In the genomic region with DNA sequence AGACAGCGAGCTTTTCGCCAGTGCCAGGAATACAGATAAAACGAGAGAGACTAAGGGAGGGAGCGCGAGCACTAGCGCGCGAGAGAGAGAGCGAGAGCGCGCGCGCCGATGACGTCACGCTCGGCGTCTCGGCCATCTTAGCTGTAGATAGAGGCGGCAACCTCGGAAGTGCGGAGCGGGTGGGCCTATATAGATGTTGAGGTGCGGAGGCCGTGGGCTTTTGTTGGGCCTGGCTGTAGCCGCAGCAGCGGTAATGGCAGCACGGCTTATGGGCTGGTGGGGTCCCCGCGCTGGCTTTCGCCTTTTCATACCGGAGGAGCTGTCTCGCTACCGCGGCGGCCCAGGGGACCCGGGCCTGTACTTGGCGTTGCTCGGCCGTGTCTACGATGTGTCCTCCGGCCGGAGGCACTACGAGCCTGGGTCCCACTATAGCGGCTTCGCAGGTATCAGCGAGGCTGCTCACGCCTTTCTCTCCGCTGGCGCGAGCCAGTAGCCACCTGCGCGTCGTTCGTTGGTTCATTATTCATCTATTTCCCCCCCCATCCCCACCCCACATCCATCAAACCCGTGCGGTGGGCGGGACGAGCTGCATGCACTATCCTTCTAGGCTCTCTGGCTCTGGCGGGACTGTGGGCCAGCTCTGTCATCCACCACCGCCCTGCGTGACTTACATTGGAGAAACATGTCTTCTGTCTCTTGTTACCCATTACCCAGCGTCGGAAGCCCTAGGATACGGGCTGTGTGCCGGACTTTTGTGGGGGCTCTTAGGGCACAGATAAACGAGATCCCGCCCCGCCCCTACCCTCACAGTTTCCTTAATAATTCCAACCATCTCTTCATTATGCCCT, we compare ENCODE assay signal across 8 cellular contexts. TPM values are rescaled to one million over a fixed set of nuclear protein-coding genes. Genes with fewer than 3 reads are reported as not detected.
A peak's percentile ranks its signal among the peaks of the same experiment; 100 is the strongest.
DNase-seq lines count a peak whose midpoint lies in the region; ATAC-seq and TF ChIP-seq lines count a peak whose summit lies in the region.

No MANE protein-coding gene starts in this region.

- H3K36me3 Mint-ChIP-seq in T-helper 2 cell treated with Interferon-gamma antibody and Interleukin-4, amounts not matched to agents 5 μg/mL and 100 μg/mL, for 36 hours (ENCODE audit: low read depth), result peaks cover 10% of the 10 kb centered on the region

- TF ChIP-seq CTCF in psoas muscle (IDR thresholded peaks at IDR 0.05), result no peak

- DNase-seq in NCI-H187 (lab: John Stamatoyannopoulos, UW) (peak; percentile 50 to 56), anterior cingulate cortex (lab: John Stamatoyannopoulos, UW) (peak; percentile 41 to 92 (median 82)), right cardiac atrium (peak; percentile 93 to 98 (median 97)), psoas muscle (peak; percentile 91 to 95)
- DNase-seq in T-helper 2 cell treated with Interferon-gamma antibody and Interleukin-4, amounts not matched to agents 5 μg/mL and 100 μg/mL, for 36 hours (ENCODE audit: low spot score), result peak; percentile 89

- H3K9me3 ChIP-seq in right cardiac atrium (ENCODE audit: control insufficient read depth, low read length), result no peaks in the 10 kb centered on the region
- no peaks in the 10 kb centered on the region for H3K9me3 ChIP-seq in psoas muscle

- no peaks in the 10 kb centered on the region for H3K27me3 ChIP-seq in right cardiac atrium (ENCODE audit: control insufficient read depth, insufficient read depth)
- H3K27me3 ChIP-seq in psoas muscle (ENCODE audit: insufficient read depth in 3 of 3, low read length in 2 of 3), result no peaks in the 10 kb centered on the region

- H3K27ac ChIP-seq in right cardiac atrium (ENCODE audit: low read length), result peak overlapping the region; percentile 99
- peak overlapping the region; percentile 99 for H3K27ac ChIP-seq in psoas muscle
- peak overlapping the region; percentile 100 for H3K27ac ChIP-seq in urinary bladder (ENCODE audit: low read depth)

- H3K4me1 Mint-ChIP-seq in T-helper 2 cell treated with Interferon-gamma antibody and Interleukin-4, amounts not matched to agents 5 μg/mL and 100 μg/mL, for 36 hours (ENCODE audit: low read depth), result peaks cover 33% of the 10 kb centered on the region

- H3K27me3 Mint-ChIP-seq in T-helper 2 cell treated with Interferon-gamma antibody and Interleukin-4, amounts not matched to agents 5 μg/mL and 100 μg/mL, for 36 hours (ENCODE audit: low read depth), result no peaks in the 10 kb centered on the region

- peak; percentile 61 for ATAC-seq in HG02884 (IDR thresholded peaks at IDR 0.05; ENCODE audit: unreplicated experiment)
- ATAC-seq in right cardiac atrium, result peak; percentile 95
- peak; percentile 84 to 89 (median 86) for ATAC-seq in psoas muscle

- intact Hi-C loops in right cardiac atrium (cut with DNase I) (no loop called here), psoas muscle (cut with DNase I) (loop anchor here in 1 of 2 donors (5.0 kb wide), 1 partner anchor 224 kb away; a partner anchor contains a TSS)

- H3K9me3 Mint-ChIP-seq in T-helper 2 cell treated with Interferon-gamma antibody and Interleukin-4, amounts not matched to agents 5 μg/mL and 100 μg/mL, for 36 hours, result no peaks in the 10 kb centered on the region

- TF ChIP-seq POLR2A in GM15510 (IDR thresholded peaks at IDR 0.05; ENCODE audit: borderline replicate concordance, extremely low read depth, insufficient read length), result peak; percentile 88

- peak overlapping the region; percentile 100 for H3K27ac Mint-ChIP-seq in T-helper 2 cell treated with Interferon-gamma antibody and Interleukin-4, amounts not matched to agents 5 μg/mL and 100 μg/mL, for 36 hours

- under 1% methylated on average over 69 of the region's 69 CpGs for WGBS in right cardiac atrium
- 1% methylated on average over 61 to 69 of the region's 69 CpGs for WGBS in psoas muscle, 3 donors
- WGBS in urinary bladder, result under 1% methylated on average over 69 of the region's 69 CpGs

- peak overlapping the region; percentile 78 for H3K4me3 ChIP-seq in right cardiac atrium (ENCODE audit: low read length)
- H3K4me3 ChIP-seq in psoas muscle, result peak overlapping the region; percentile 95
- peak overlapping the region; percentile 74 for H3K4me3 ChIP-seq in urinary bladder (ENCODE audit: low read depth, low read length)

- H3K4me1 ChIP-seq in right cardiac atrium (ENCODE audit: control insufficient read depth, insufficient read depth, low read length), result peaks cover 4% of the 10 kb centered on the region
- H3K4me1 ChIP-seq in psoas muscle, result peaks cover 33% of the 10 kb centered on the region
- peaks cover 1% of the 10 kb centered on the region for H3K4me1 ChIP-seq in urinary bladder (ENCODE audit: insufficient read depth)

- H3K36me3 ChIP-seq in psoas muscle (ENCODE audit: insufficient read depth in 1 of 2, low read depth in 1 of 2) (peaks cover 2 to 14% of the 10 kb centered on the region in 2 donors), urinary bladder (ENCODE audit: insufficient read depth) (no peaks in the 10 kb centered on the region)

- peak overlapping the region; percentile 99 for H3K4me3 Mint-ChIP-seq in T-helper 2 cell treated with Interferon-gamma antibody and Interleukin-4, amounts not matched to agents 5 μg/mL and 100 μg/mL, for 36 hours

RNA-seq across cellular contexts. Expression of a gene that starts 0.8 kb away (rescaled TPM):
- total RNA-seq in right cardiac atrium, result 10 to 100 TPM; 11.2 to 17.0 (median 12.8) TPM
- 22.3 TPM for polyA plus RNA-seq in right cardiac atrium
- total RNA-seq in psoas muscle, result 10 to 100 TPM in 1 of 4 donors, 1 to 10 TPM in 3; 5.1 to 10.9 (median 6.7) TPM
- polyA plus RNA-seq in psoas muscle, result 10 to 100 TPM in 1 of 3 donors, 1 to 10 TPM in 2; 4.7 to 19.6 (median 8.3) TPM
- total RNA-seq in urinary bladder, result 11.1 TPM
- 20.4 TPM for polyA plus RNA-seq in urinary bladder

RNA-seq across cellular contexts. Expression of a gene that starts 1.0 kb away (rescaled TPM):
- total RNA-seq in right cardiac atrium (10 to 100 TPM; 29.1 to 37.5 (median 32.7) TPM), psoas muscle (10 to 100 TPM; 25.4 to 53.1 (median 38.4) TPM), urinary bladder (44.5 TPM)
- polyA plus RNA-seq in right cardiac atrium (15.2 TPM), psoas muscle (10 to 100 TPM in 2 of 3 donors, 1 to 10 TPM in 1; 9.5 to 26.4 (median 10.1) TPM), urinary bladder (19.7 TPM)

Comparison
In these comparisons a context has a peak if more than half of its experiments do, and no peak if none do; other contexts are left out.
1. Peak in every context shown above with its lines: DNase-seq, ATAC-seq, H3K4me3 ChIP-seq and H3K27ac ChIP-seq.